In genomic region chr12:52156757-52157565, GRCh38 we compare ENCODE assay signal across 8 cellular contexts. TPM values are rescaled to one million over a fixed set of nuclear protein-coding genes. Genes with fewer than 3 reads are reported as not detected.
DNase-seq lines count a peak whose midpoint lies in the region; ATAC-seq and TF ChIP-seq lines count a peak whose summit lies in the region.

No MANE protein-coding gene starts in this region.

- H3K36me3 ChIP-seq in heart left ventricle, result no peaks in the 10 kb centered on the region

- H3K27ac Mint-ChIP-seq in activated naive CD8-positive, alpha-beta T cell treated with anti-CD3 and anti-CD28 coated beads, Interleukin-2, amount 10 ng/mL, durations not matched to agents 7 days and 5 days, result no peak overlapping the region

- H3K27me3 ChIP-seq in heart left ventricle, result no peaks in the 10 kb centered on the region

- no peaks in the 10 kb centered on the region for H3K9me3 ChIP-seq in heart left ventricle

- 42 to 47% (median 45%) methylated on average over 14 to 15 of the region's 15 CpGs for WGBS in heart left ventricle, 4 donors

- POLR2A ChIA-PET in activated naive CD8-positive, alpha-beta T cell treated with anti-CD3 and anti-CD28 coated beads, Interleukin-2, amount 10 ng/mL, durations not matched to agents 7 days and 5 days (lab: Charles Lee), result no interaction called here

- intact Hi-C loops in heart left ventricle (cut with DNase I), result loop anchor here (1.0 to 10.0 kb wide), 20 partner anchors 56 to 828 kb away; no protein-coding TSS in a partner anchor

- DNase-seq in ELR (ENCODE audit: low read depth) (peak; percentile 76), LoVo (ENCODE audit: low spot score) (peak; percentile 79), heart left ventricle (peak; percentile 65 to 86 (median 75)), retina (peak; percentile 83)
- peak; percentile 83 for DNase-seq in activated naive CD8-positive, alpha-beta T cell treated with anti-CD3 and anti-CD28 coated beads, Interleukin-2, amount 10 ng/mL, durations not matched to agents 7 days and 5 days

- no peak overlapping the region for H3K27ac ChIP-seq in heart left ventricle

- peaks cover under 1 to 23% (median 6%) of the 10 kb centered on the region in 12 donors for H3K4me1 ChIP-seq in heart left ventricle

- H3K4me3 ChIP-seq in heart left ventricle, result no peak overlapping the region

- peaks cover 4% of the 10 kb centered on the region for H3K27me3 Mint-ChIP-seq in activated naive CD8-positive, alpha-beta T cell treated with anti-CD3 and anti-CD28 coated beads, Interleukin-2, amount 10 ng/mL, durations not matched to agents 7 days and 5 days

- H3K4me3 Mint-ChIP-seq in activated naive CD8-positive, alpha-beta T cell treated with anti-CD3 and anti-CD28 coated beads, Interleukin-2, amount 10 ng/mL, durations not matched to agents 7 days and 5 days, result no peak overlapping the region

- H3K9me3 Mint-ChIP-seq in activated naive CD8-positive, alpha-beta T cell treated with anti-CD3 and anti-CD28 coated beads, Interleukin-2, amount 10 ng/mL, durations not matched to agents 7 days and 5 days, result peaks cover 2% of the 10 kb centered on the region

- TF ChIP-seq POLR2A in heart left ventricle (IDR thresholded peaks at IDR 0.05), result no peak

- peaks cover 5% of the 10 kb centered on the region for H3K36me3 Mint-ChIP-seq in activated naive CD8-positive, alpha-beta T cell treated with anti-CD3 and anti-CD28 coated beads, Interleukin-2, amount 10 ng/mL, durations not matched to agents 7 days and 5 days

- peaks cover 23% of the 10 kb centered on the region for H3K4me1 Mint-ChIP-seq in activated naive CD8-positive, alpha-beta T cell treated with anti-CD3 and anti-CD28 coated beads, Interleukin-2, amount 10 ng/mL, durations not matched to agents 7 days and 5 days

- TF ChIP-seq CTCF in heart left ventricle (IDR thresholded peaks at IDR 0.05), result peak; percentile 84 to 95 (median 92)

- ATAC-seq in SK-N-SH treated with all-trans-retinoic acid at 6 μM for 48 hours (peak; percentile 89), heart left ventricle (peak; percentile 49 to 77 (median 72)), GM18868 (IDR thresholded peaks at IDR 0.05; ENCODE audit: unreplicated experiment) (no peak), HG03378 (IDR thresholded peaks at IDR 0.05; ENCODE audit: unreplicated experiment) (no peak)
- peak; percentile 37 for ATAC-seq in activated naive CD8-positive, alpha-beta T cell treated with anti-CD3 and anti-CD28 coated beads, Interleukin-2, amount 10 ng/mL, durations not matched to agents 7 days and 5 days (ENCODE audit: low read depth)

TF ChIP-seq in SK-N-SH treated with all-trans-retinoic acid at 6 μM for 48 hours, 23 proteins besides CTCF, POLR2A, EP300 and RAD21:
- TF ChIP-seq TCF4 (CRISPR knock-in tag; IDR thresholded peaks at IDR 0.05; ENCODE audit: borderline replicate concordance), result no peak
- TF ChIP-seq RARB (CRISPR knock-in tag; IDR thresholded peaks at IDR 0.05), result no peak
- no peak for TF ChIP-seq ZC3H10 (CRISPR knock-in tag; IDR thresholded peaks at IDR 0.05)
- TF ChIP-seq GLIS3 (CRISPR knock-in tag; IDR thresholded peaks at IDR 0.05), result no peak
- TF ChIP-seq PPARA (CRISPR knock-in tag; IDR thresholded peaks at IDR 0.05; ENCODE audit: borderline replicate concordance), result no peak
- no peak for TF ChIP-seq SNAI2 (CRISPR knock-in tag; IDR thresholded peaks at IDR 0.05)
- no peak for TF ChIP-seq OSR1 (CRISPR knock-in tag; IDR thresholded peaks at IDR 0.05)
- TF ChIP-seq ZNF8 (CRISPR knock-in tag; IDR thresholded peaks at IDR 0.05), result no peak
- no peak for TF ChIP-seq TOX (CRISPR knock-in tag; IDR thresholded peaks at IDR 0.05; ENCODE audit: borderline replicate concordance)
- TF ChIP-seq, protein P1, sequence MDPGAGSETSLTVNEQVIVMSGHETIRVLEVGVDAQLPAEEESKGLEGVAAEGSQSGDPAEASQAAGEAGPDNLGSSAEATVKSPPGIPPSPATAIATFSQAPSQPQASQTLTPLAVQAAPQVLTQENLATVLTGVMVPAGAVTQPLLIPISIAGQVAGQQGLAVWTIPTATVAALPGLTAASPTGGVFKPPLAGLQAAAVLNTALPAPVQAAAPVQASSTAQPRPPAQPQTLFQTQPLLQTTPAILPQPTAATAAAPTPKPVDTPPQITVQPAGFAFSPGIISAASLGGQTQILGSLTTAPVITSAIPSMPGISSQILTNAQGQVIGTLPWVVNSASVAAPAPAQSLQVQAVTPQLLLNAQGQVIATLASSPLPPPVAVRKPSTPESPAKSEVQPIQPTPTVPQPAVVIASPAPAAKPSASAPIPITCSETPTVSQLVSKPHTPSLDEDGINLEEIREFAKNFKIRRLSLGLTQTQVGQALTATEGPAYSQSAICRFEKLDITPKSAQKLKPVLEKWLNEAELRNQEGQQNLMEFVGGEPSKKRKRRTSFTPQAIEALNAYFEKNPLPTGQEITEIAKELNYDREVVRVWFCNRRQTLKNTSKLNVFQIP (CRISPR knock-in tag; IDR thresholded peaks at IDR 0.05; ENCODE audit: borderline replicate concordance, low read depth), result no peak
- no peak for TF ChIP-seq ZNF70 (CRISPR knock-in tag; IDR thresholded peaks at IDR 0.05)
- no peak for TF ChIP-seq CSRNP3 (CRISPR knock-in tag; IDR thresholded peaks at IDR 0.05)
- TF ChIP-seq, protein P2, sequence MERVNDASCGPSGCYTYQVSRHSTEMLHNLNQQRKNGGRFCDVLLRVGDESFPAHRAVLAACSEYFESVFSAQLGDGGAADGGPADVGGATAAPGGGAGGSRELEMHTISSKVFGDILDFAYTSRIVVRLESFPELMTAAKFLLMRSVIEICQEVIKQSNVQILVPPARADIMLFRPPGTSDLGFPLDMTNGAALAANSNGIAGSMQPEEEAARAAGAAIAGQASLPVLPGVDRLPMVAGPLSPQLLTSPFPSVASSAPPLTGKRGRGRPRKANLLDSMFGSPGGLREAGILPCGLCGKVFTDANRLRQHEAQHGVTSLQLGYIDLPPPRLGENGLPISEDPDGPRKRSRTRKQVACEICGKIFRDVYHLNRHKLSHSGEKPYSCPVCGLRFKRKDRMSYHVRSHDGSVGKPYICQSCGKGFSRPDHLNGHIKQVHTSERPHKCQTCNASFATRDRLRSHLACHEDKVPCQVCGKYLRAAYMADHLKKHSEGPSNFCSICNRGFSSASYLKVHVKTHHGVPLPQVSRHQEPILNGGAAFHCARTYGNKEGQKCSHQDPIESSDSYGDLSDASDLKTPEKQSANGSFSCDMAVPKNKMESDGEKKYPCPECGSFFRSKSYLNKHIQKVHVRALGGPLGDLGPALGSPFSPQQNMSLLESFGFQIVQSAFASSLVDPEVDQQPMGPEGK (CRISPR knock-in tag; IDR thresholded peaks at IDR 0.05; ENCODE audit: borderline replicate concordance), result no peak
- no peak for TF ChIP-seq ESRRG (CRISPR knock-in tag; IDR thresholded peaks at IDR 0.05)
- TF ChIP-seq ZFP3 (CRISPR knock-in tag; IDR thresholded peaks at IDR 0.05), result no peak
- TF ChIP-seq ARNTL (CRISPR knock-in tag; IDR thresholded peaks at IDR 0.05; ENCODE audit: borderline replicate concordance, low read depth), result no peak
- TF ChIP-seq BACH2 (CRISPR knock-in tag; IDR thresholded peaks at IDR 0.05; ENCODE audit: borderline replicate concordance), result no peak
- TF ChIP-seq CSDC2 (CRISPR knock-in tag; IDR thresholded peaks at IDR 0.05), result no peak
- TF ChIP-seq ZNF565 (CRISPR knock-in tag; conservative IDR thresholded peaks at IDR 0.05; ENCODE audit: low read depth), result no peak
TF ChIP-seq in SK-N-SH treated with all-trans-retinoic acid at 6 μM for 48 hours: peak in this region for 0.

RNA-seq across cellular contexts. Expression of gene KRT80, which starts 34.9 kb away (rescaled TPM):
- not detected for total RNA-seq in activated naive CD8-positive, alpha-beta T cell treated with anti-CD3 and anti-CD28 coated beads, Interleukin-2, amount 10 ng/mL, durations not matched to agents 7 days and 5 days
- total RNA-seq in heart left ventricle, result 1 to 10 TPM in 2 of 9 donors, under 1 TPM in 5, not detected in 2; 0.15 to 1.2 (median 0.24) TPM
- polyA plus RNA-seq in heart left ventricle, result under 1 TPM; 0.08 to 0.72 TPM

Comparison
In these comparisons a context has a peak if more than half of its experiments do, and no peak if none do; other contexts are left out.
1. ATAC-seq: peak in SK-N-SH treated with all-trans-retinoic acid at 6 μM for 48 hours (single experiment), activated naive CD8-positive, alpha-beta T cell treated with anti-CD3 and anti-CD28 coated beads, Interleukin-2, amount 10 ng/mL, durations not matched to agents 7 days and 5 days (single experiment) and heart left ventricle (4 of 4); none in GM18868 (single experiment) and HG03378 (single experiment).
2. Peak in every context shown above with its lines, with median percentiles within 50 percentile points of each other: DNase-seq.